ENCODE assay signal across 18 cellular contexts in the genomic region with DNA sequence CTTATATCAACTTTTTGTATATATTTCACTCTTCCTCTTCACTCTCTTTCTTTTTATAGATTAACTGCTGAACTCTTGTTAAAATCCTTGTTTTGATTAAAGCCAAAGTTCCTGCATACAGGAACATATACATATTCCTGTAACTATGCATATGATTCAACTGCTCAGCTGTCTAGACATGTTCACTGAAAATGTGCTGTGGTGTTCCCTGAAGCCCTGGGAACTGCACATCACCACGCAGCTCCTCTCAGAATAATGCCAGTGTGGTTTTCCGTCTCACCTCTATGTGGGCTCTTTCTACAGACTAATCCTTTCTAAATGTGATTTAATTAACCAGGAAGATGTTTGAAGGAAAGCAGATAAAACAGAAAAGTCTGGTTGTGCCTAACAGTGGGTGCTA. TPM values are rescaled to one million over a fixed set of nuclear protein-coding genes. Genes with fewer than 3 reads are reported as not detected.
DNase-seq lines count a peak whose midpoint lies in the region; ATAC-seq and TF ChIP-seq lines count a peak whose summit lies in the region.
"Had no signal": no experiment of that assay in that cellular context is flagged by ENCODE, and none has a peak within 500 bp of the region (broad histone marks: within the 10 kb centered on the region; RNA-seq: fewer than 3 reads in every experiment).

No MANE protein-coding gene starts in this region.

- H3K27ac ChIP-seq in SK-N-SH (ENCODE audit: low read depth in 2 of 2, low read length in 1 of 2) (no peak overlapping the region), mammary epithelial cell (ENCODE audit: insufficient read depth, low read depth, low read length) (peak overlapping the region; percentile 72), smooth muscle cell (ENCODE audit: low read depth) (peak overlapping the region; percentile 78)
- H3K27ac ChIP-seq: 22Rv1 had no signal

- POLR2A ChIA-PET in SK-N-SH (lab: Yijun Ruan, JAX) = no interaction called here

- in situ Hi-C loops in mammary epithelial cell (cut with MboI; ENCODE audit: low sequenced_read_pairs in 2 of 2) = no loop called here

- H3K4me1 ChIP-seq in SK-N-SH (ENCODE audit: control insufficient read depth in 1 of 2, insufficient read depth in 2 of 2, low read depth in 1 of 2, low read length in 1 of 2) (no peaks in the 10 kb centered on the region), mammary epithelial cell (ENCODE audit: insufficient read depth, low read length) (peaks cover 12% of the 10 kb centered on the region), smooth muscle cell (ENCODE audit: low read depth) (no peaks in the 10 kb centered on the region)

- CTCF ChIA-PET in SK-N-SH (lab: Yijun Ruan, JAX) = interaction anchor here (1.2 kb wide), 1 partner anchor 41 kb away, joined by 3 read pairs; no protein-coding TSS in a partner anchor
- CTCF ChIA-PET in mammary epithelial cell (lab: Charles Lee; ENCODE audit: low non-redundant PET) = no interaction called here

- H3K27me3 ChIP-seq in SK-N-SH (ENCODE audit: insufficient read depth) = no peaks in the 10 kb centered on the region
- H3K27me3 ChIP-seq in mammary epithelial cell (ENCODE audit: insufficient read depth, low read length) = no peaks in the 10 kb centered on the region
- no peaks in the 10 kb centered on the region for H3K27me3 ChIP-seq in smooth muscle cell (ENCODE audit: low read depth)

- no peaks in the 10 kb centered on the region for H3K9me3 ChIP-seq in SK-N-SH
- no peaks in the 10 kb centered on the region for H3K9me3 ChIP-seq in mammary epithelial cell (replicated peaks; ENCODE audit: insufficient read depth, low read length)
- no peaks in the 10 kb centered on the region for H3K9me3 ChIP-seq in smooth muscle cell (replicated peaks; ENCODE audit: low read depth)

- H3K4me3 ChIP-seq in SK-N-SH (ENCODE audit: low read depth in 2 of 2, low read length in 1 of 2) (no peak overlapping the region), mammary epithelial cell (replicated peaks in 1 of 3; ENCODE audit: insufficient read depth in 1 of 3, low read depth in 2 of 3, low read length in 3 of 3) (no peak overlapping the region), smooth muscle cell (no peak overlapping the region)

- no peak for TF ChIP-seq RAD21 in SK-N-SH (IDR thresholded peaks at IDR 0.05; ENCODE audit: low read length)

- no peak for TF ChIP-seq EP300 in SK-N-SH (IDR thresholded peaks at IDR 0.05; ENCODE audit: borderline replicate concordance in 1 of 2, low read depth in 1 of 2, low read length in 1 of 2)

- H3K9me2 ChIP-seq in SK-N-SH = no peaks in the 10 kb centered on the region

- H3K9ac ChIP-seq in SK-N-SH (no peak overlapping the region), mammary epithelial cell (ENCODE audit: insufficient read depth, low read length) (no peak overlapping the region), smooth muscle cell (ENCODE audit: low read depth) (peak overlapping the region; percentile 9)

- DNase-seq in SK-N-SH (no peak), mammary epithelial cell (peak; percentile 88), smooth muscle cell (lab: John Stamatoyannopoulos, UW; ENCODE audit: unreplicated experiment) (no peak), cerebellar nuclear complex (lab: John Stamatoyannopoulos, UW) (no peak), RKO (ENCODE audit: low spot score) (no peak)
- no peak for DNase-seq in stimulated activated CD4-positive, alpha-beta T cell treated with anti-CD3 and anti-CD28 coated beads, Interleukin-1b, Interleukin-23, amount 100 ng/mL, for 48 hours
- DNase-seq: CD8-positive, alpha-beta T cell; COR-L47; DND-41; GDM1; GOT3; H9 had no signal

- no peaks in the 10 kb centered on the region for H3F3A ChIP-seq in SK-N-SH (replicated peaks; ENCODE audit: insufficient read depth)
- no peaks in the 10 kb centered on the region for H3F3A ChIP-seq in smooth muscle cell (ENCODE audit: low read depth)

- no TSS peak for BruUV-seq in mammary epithelial cell (replicated peaks; lab: Mats Ljungman, UMichigan)

- no peaks in the 10 kb centered on the region for H3K36me3 ChIP-seq in SK-N-SH (replicated peaks in 1 of 2; ENCODE audit: control insufficient read depth in 1 of 2, insufficient read depth in 2 of 2, low read length in 1 of 2)
- H3K36me3 ChIP-seq in mammary epithelial cell (ENCODE audit: insufficient read depth, low read length) = no peaks in the 10 kb centered on the region
- no peaks in the 10 kb centered on the region for H3K36me3 ChIP-seq in smooth muscle cell (ENCODE audit: low read depth)

- dilution Hi-C loops in mammary epithelial cell (cut with HindIII; ENCODE audit: low sequenced_read_pairs) = no loop called here

- no peak overlapping the region for H3K4me2 ChIP-seq in SK-N-SH
- H3K4me2 ChIP-seq in mammary epithelial cell (ENCODE audit: insufficient read depth, low read depth, low read length) = peak overlapping the region; percentile 53
- H3K4me2 ChIP-seq in smooth muscle cell = no peak overlapping the region

- H4K20me1 ChIP-seq in SK-N-SH (ENCODE audit: insufficient read depth) = no peaks in the 10 kb centered on the region
- H4K20me1 ChIP-seq in mammary epithelial cell (ENCODE audit: insufficient read depth, low read length) = no peaks in the 10 kb centered on the region
- no peaks in the 10 kb centered on the region for H4K20me1 ChIP-seq in smooth muscle cell (ENCODE audit: low read depth)

- no peaks in the 10 kb centered on the region for H3K79me2 ChIP-seq in SK-N-SH (ENCODE audit: insufficient read depth)
- H3K79me2 ChIP-seq in mammary epithelial cell (ENCODE audit: insufficient read depth, low read length) = no peaks in the 10 kb centered on the region
- H3K79me2 ChIP-seq in smooth muscle cell (ENCODE audit: low read depth) = no peaks in the 10 kb centered on the region

- WGBS in SK-N-SH (ENCODE audit: low lambda C conversion rate) = 26% methylated on average over 2 of the region's 2 CpGs
- 0% methylated on average over 2 of the region's 2 CpGs for WGBS in mammary epithelial cell (ENCODE audit: low coverage, missing lambda C conversion rate)
- 60% methylated on average over 2 of the region's 2 CpGs for WGBS in smooth muscle cell (ENCODE audit: low lambda C conversion rate)

- intact Hi-C loops in mammary epithelial cell (cut with micrococcal nuclease) = no loop called here

- ATAC-seq in SK-N-SH treated with all-trans-retinoic acid at 6 μM for 48 hours (no peak), esophagus mucosa (peak; percentile 85)
- ATAC-seq: CD8-positive, alpha-beta T cell had no signal

- H2AFZ ChIP-seq in SK-N-SH (ENCODE audit: low read depth) (0 out of 2 replicates have a peak overlapping the region, but pooled peaks have one; percentile 48), mammary epithelial cell (ENCODE audit: low read depth, low read length) (peak overlapping the region; percentile 60), smooth muscle cell (ENCODE audit: low read depth) (no peak overlapping the region)

- TF ChIP-seq CTCF in SK-N-SH (IDR thresholded peaks at IDR 0.05) (no peak), mammary epithelial cell (conservative IDR thresholded peaks at IDR 0.05 in 1 of 2, IDR thresholded peaks at IDR 0.05 in 1 of 2; ENCODE audit: extremely low read depth in 1 of 2, insufficient read depth in 1 of 2, low read depth in 1 of 2, low read length in 2 of 2) (no peak), smooth muscle cell (IDR thresholded peaks at IDR 0.05; ENCODE audit: borderline replicate concordance, insufficient read depth, poor library complexity, severe bottlenecking) (no peak)

TF ChIP-seq in SK-N-SH, 30 proteins besides CTCF, POLR2A, EP300 and RAD21:
- TF ChIP-seq TCF12 (IDR thresholded peaks at IDR 0.05) (no peak), GABPA (IDR thresholded peaks at IDR 0.05; ENCODE audit: low read depth) (no peak)
TF ChIP-seq in SK-N-SH: peak in this region for 0.

TF ChIP-seq in SK-N-SH treated with all-trans-retinoic acid at 6 μM for 48 hours, 23 proteins besides CTCF, POLR2A, EP300 and RAD21 (continues in another document):
- TF ChIP-seq ZFP30 (CRISPR knock-in tag; IDR thresholded peaks at IDR 0.05) (no peak), RARB (CRISPR knock-in tag; IDR thresholded peaks at IDR 0.05) (no peak), SNAI2 (CRISPR knock-in tag; IDR thresholded peaks at IDR 0.05) (no peak), ZNF8 (CRISPR knock-in tag; IDR thresholded peaks at IDR 0.05) (no peak), ZFP3 (CRISPR knock-in tag; IDR thresholded peaks at IDR 0.05) (no peak)

RNA-seq across cellular contexts. Expression of gene MMP12, which starts 25.6 kb away (rescaled TPM):
- polyA plus RNA-seq in SK-N-SH (2012; rRNA removed) = 2.0 and 2.8 TPM in 2 replicates
- 2.7 and 2.9 TPM in 2 replicates for polyA plus RNA-seq in SK-N-SH (2012; cell fraction: cytosol; rRNA removed)
- polyA plus RNA-seq in SK-N-SH (2012; cell fraction: nucleus; rRNA removed) = 1.00 and 2.0 TPM in 2 replicates
- total RNA-seq in mammary epithelial cell = not detected
- polyA plus RNA-seq in mammary epithelial cell = 0.03 TPM
- not detected for polyA minus RNA-seq in mammary epithelial cell
- total RNA-seq in esophagus mucosa = 0.16 TPM
- 7.7 and 10.7 TPM in 2 replicates for total RNA-seq in smooth muscle cell
- 0.62 and 6.0 TPM in 2 replicates for polyA plus RNA-seq in smooth muscle cell
- total RNA-seq: CD8-positive, alpha-beta T cell; H9 had no signal
- polyA plus RNA-seq: CD14-positive monocyte had no signal

RNA-seq across cellular contexts. Expression of gene MMP13, which starts 55.2 kb away (rescaled TPM):
- polyA plus RNA-seq in SK-N-SH (2012; rRNA removed) (0.12 and 0.15 TPM in 2 replicates), mammary epithelial cell (0.06 TPM), smooth muscle cell (0.72 and 1.1 TPM in 2 replicates)
- polyA plus RNA-seq in SK-N-SH (2012; cell fraction: cytosol; rRNA removed) = 0.08 and 0.10 TPM in 2 replicates
- polyA plus RNA-seq in SK-N-SH (2012; cell fraction: nucleus; rRNA removed) = 0.06 and 0.10 TPM in 2 replicates
- total RNA-seq in mammary epithelial cell (under 1 TPM in 1 of 2 donors, not detected in 1; 0.35 TPM), esophagus mucosa (not detected), smooth muscle cell (2.0 and 3.0 TPM in 2 replicates)
- polyA minus RNA-seq in mammary epithelial cell = not detected
- total RNA-seq: A673; CD8-positive, alpha-beta T cell; H9 had no signal
- polyA plus RNA-seq: BJ, CD14-positive monocyte had no signal

RNA-seq across cellular contexts. Expression of gene MMP3, which starts 56.9 kb away (rescaled TPM):
- 39.3 and 48.4 TPM in 2 replicates for polyA plus RNA-seq in SK-N-SH (2012; rRNA removed)
- polyA plus RNA-seq in SK-N-SH (2012; cell fraction: cytosol; rRNA removed) = 45.7 and 54.1 TPM in 2 replicates
- 14.4 and 28.1 TPM in 2 replicates for polyA plus RNA-seq in SK-N-SH (2012; cell fraction: nucleus; rRNA removed)
- 1 to 10 TPM in 1 of 2 donors, not detected in 1; 5.8 TPM for total RNA-seq in mammary epithelial cell
- polyA plus RNA-seq in mammary epithelial cell = 0.53 TPM
- not detected for polyA minus RNA-seq in mammary epithelial cell
- total RNA-seq in esophagus mucosa = 0.56 TPM
- 2.8 and 4.3 TPM in 2 replicates for total RNA-seq in smooth muscle cell
- polyA plus RNA-seq in smooth muscle cell = 2.0 and 3.2 TPM in 2 replicates
- total RNA-seq: CD8-positive, alpha-beta T cell; H9 had no signal
- polyA plus RNA-seq: CD14-positive monocyte had no signal

Comparison
In these comparisons a context has a peak if more than half of its experiments do, and no peak if none do; other contexts are left out.
1. H3K27ac ChIP-seq: peak in mammary epithelial cell (single experiment) and smooth muscle cell (single experiment); none in SK-N-SH (0 of 2).